ENCODE assay signal across 14 cellular contexts in genomic region chr20:51803157-51803854, GRCh38. TPM values are rescaled to one million over a fixed set of nuclear protein-coding genes. Genes with fewer than 3 reads are reported as not detected.
DNase-seq lines count a peak whose midpoint lies in the region; ATAC-seq and TF ChIP-seq lines count a peak whose summit lies in the region.
"Had no signal": no experiment of that assay in that cellular context is flagged by ENCODE, and none has a peak within 500 bp of the region (broad histone marks: within the 10 kb centered on the region; RNA-seq: fewer than 3 reads in every experiment).

No MANE protein-coding gene starts in this region.

- peak; percentile 15 for DNase-seq in NCI-H226
- peak; percentile 20 for DNase-seq in epithelial cell of esophagus (ENCODE audit: low read depth)
- peak; percentile 15 for DNase-seq in non-pigmented ciliary epithelial cell (ENCODE audit: low read depth)
- no peak for DNase-seq in activated CD8-positive, alpha-beta memory T cell treated with anti-CD3 and anti-CD28 coated beads, Interleukin-2, amount 10 ng/mL, durations not matched to agents 7 days and 5 days
- DNase-seq in left lobe of liver (ENCODE audit: low spot score) = no peak
- no peak for DNase-seq in NCI-H524 treated with DMSO at 0.1 percent for 48 hours (lab: John Stamatoyannopoulos, UW)
- no peak for DNase-seq in chondrocyte (ENCODE audit: low spot score)
- DNase-seq: activated CD8-positive, alpha-beta T cell treated with anti-CD3 and anti-CD28 coated beads for 36 hours; AML-193; mucosa of descending colon; posterior cingulate gyrus; stimulated activated naive CD4-positive, alpha-beta T cell; SW 1271 had no signal

- no peak overlapping the region for H3K27ac Mint-ChIP-seq in activated CD8-positive, alpha-beta memory T cell treated with anti-CD3 and anti-CD28 coated beads, Interleukin-2, amount 10 ng/mL, durations not matched to agents 7 days and 5 days
- H3K27ac Mint-ChIP-seq in chondrocyte (ENCODE audit: unreplicated experiment) = no peak overlapping the region
- H3K27ac Mint-ChIP-seq: activated CD8-positive, alpha-beta T cell treated with anti-CD3 and anti-CD28 coated beads for 36 hours had no signal

- H3K4me1 Mint-ChIP-seq in activated CD8-positive, alpha-beta memory T cell treated with anti-CD3 and anti-CD28 coated beads, Interleukin-2, amount 10 ng/mL, durations not matched to agents 7 days and 5 days = peaks cover 8% of the 10 kb centered on the region
- H3K4me1 Mint-ChIP-seq in chondrocyte (ENCODE audit: low read depth) = peaks cover 14% of the 10 kb centered on the region

- H3K4me3 ChIP-seq in epithelial cell of esophagus (ENCODE audit: low read length) = no peak overlapping the region
- H3K4me3 ChIP-seq: mucosa of descending colon had no signal

- H3K4me1 ChIP-seq in ES-I3 (ENCODE audit: insufficient read depth, low read length) = peaks cover 15% of the 10 kb centered on the region

- H3K9ac ChIP-seq in ES-I3 (ENCODE audit: low read depth, low read length) = peak overlapping the region; percentile 98

- no peaks in the 10 kb centered on the region for H3K9me3 ChIP-seq in ES-I3 (ENCODE audit: control insufficient read depth, insufficient read depth, low read length)
- H3K9me3 ChIP-seq: mucosa of descending colon had no signal

- no peaks in the 10 kb centered on the region for H3K9me3 Mint-ChIP-seq in activated CD8-positive, alpha-beta memory T cell treated with anti-CD3 and anti-CD28 coated beads, Interleukin-2, amount 10 ng/mL, durations not matched to agents 7 days and 5 days (ENCODE audit: low read depth)
- no peaks in the 10 kb centered on the region for H3K9me3 Mint-ChIP-seq in chondrocyte (ENCODE audit: low read depth)
- H3K9me3 Mint-ChIP-seq: activated CD8-positive, alpha-beta T cell treated with anti-CD3 and anti-CD28 coated beads for 36 hours had no signal

- H3K36me3 Mint-ChIP-seq in activated CD8-positive, alpha-beta memory T cell treated with anti-CD3 and anti-CD28 coated beads, Interleukin-2, amount 10 ng/mL, durations not matched to agents 7 days and 5 days = no peaks in the 10 kb centered on the region
- H3K36me3 Mint-ChIP-seq in chondrocyte (ENCODE audit: low read depth) = no peaks in the 10 kb centered on the region

- ATAC-seq in activated CD8-positive, alpha-beta memory T cell treated with anti-CD3 and anti-CD28 coated beads, Interleukin-2, amount 10 ng/mL, durations not matched to agents 7 days and 5 days = no peak
- ATAC-seq in left lobe of liver = no peak
- ATAC-seq: activated CD8-positive, alpha-beta T cell treated with anti-CD3 and anti-CD28 coated beads for 36 hours; mucosa of descending colon had no signal

- CTCF ChIA-PET in activated CD8-positive, alpha-beta memory T cell treated with anti-CD3 and anti-CD28 coated beads, Interleukin-2, amount 10 ng/mL, durations not matched to agents 7 days and 5 days (lab: Charles Lee) = interaction anchor here (1.5 kb wide), 1 partner anchor 16 kb away, joined by 3 read pairs; no protein-coding TSS in a partner anchor

- H3K36me3 ChIP-seq in ES-I3 (ENCODE audit: insufficient read depth, low read length) = no peaks in the 10 kb centered on the region

- peaks cover 69% of the 10 kb centered on the region for H3K27me3 Mint-ChIP-seq in activated CD8-positive, alpha-beta memory T cell treated with anti-CD3 and anti-CD28 coated beads, Interleukin-2, amount 10 ng/mL, durations not matched to agents 7 days and 5 days
- H3K27me3 Mint-ChIP-seq in chondrocyte (ENCODE audit: low read depth) = no peaks in the 10 kb centered on the region

- H3K4me3 Mint-ChIP-seq in activated CD8-positive, alpha-beta memory T cell treated with anti-CD3 and anti-CD28 coated beads, Interleukin-2, amount 10 ng/mL, durations not matched to agents 7 days and 5 days = no peak overlapping the region
- H3K4me3 Mint-ChIP-seq in chondrocyte (ENCODE audit: unreplicated experiment) = no peak overlapping the region
- H3K4me3 Mint-ChIP-seq: activated CD8-positive, alpha-beta T cell treated with anti-CD3 and anti-CD28 coated beads for 36 hours had no signal

- TF ChIP-seq CTCF in epithelial cell of esophagus (IDR thresholded peaks at IDR 0.05; ENCODE audit: insufficient read depth, low read depth, low read length, missing control alignments) (no peak), chondrocyte (IDR thresholded peaks at IDR 0.05) (no peak)

RNA-seq across cellular contexts. Expression of gene SALL4, which starts 1.0 kb away (rescaled TPM):
- under 1 TPM; 0.06 to 0.37 TPM for total RNA-seq in activated CD8-positive, alpha-beta memory T cell treated with anti-CD3 and anti-CD28 coated beads, Interleukin-2, amount 10 ng/mL, durations not matched to agents 7 days and 5 days
- 1.3 TPM for total RNA-seq in left lobe of liver
- 0.17 to 0.68 TPM (median 0.26 TPM) in 3 replicates for total RNA-seq in chondrocyte

RNA-seq across cellular contexts. Expression of gene ATP9A, which starts 35.1 kb away (rescaled TPM):
- total RNA-seq in activated CD8-positive, alpha-beta memory T cell treated with anti-CD3 and anti-CD28 coated beads, Interleukin-2, amount 10 ng/mL, durations not matched to agents 7 days and 5 days = 1 to 10 TPM in 1 of 2 experiments, under 1 TPM in 1; 0.38 to 2.4 TPM
- 12.1 TPM for total RNA-seq in left lobe of liver
- total RNA-seq in chondrocyte = 43.1 to 49.6 TPM (median 43.4 TPM) in 3 replicates

Comparison
In these comparisons a context has a peak if more than half of its experiments do, and no peak if none do; other contexts are left out.
1. DNase-seq: peak in NCI-H226 (single experiment), epithelial cell of esophagus (single experiment) and non-pigmented ciliary epithelial cell (single experiment); none in activated CD8-positive, alpha-beta memory T cell treated with anti-CD3 and anti-CD28 coated beads, Interleukin-2, amount 10 ng/mL, durations not matched to agents 7 days and 5 days (single experiment), left lobe of liver (single experiment), NCI-H524 treated with DMSO at 0.1 percent for 48 hours (single experiment) and chondrocyte (single experiment).